ENCODE assay signal across 1 cellular context in genomic region chr17:8153957-8154607, GRCh38.
A peak's percentile ranks its signal among the peaks of the same experiment; 100 is the strongest.
TF ChIP-seq lines count a peak whose summit lies in the region.

No MANE protein-coding gene starts in this region.

TF ChIP-seq in K562, 482 proteins besides CTCF, POLR2A, EP300 and RAD21 (continued from another document and continues in another):
- TF ChIP-seq SMAD4 (CRISPR knock-in tag; conservative IDR thresholded peaks at IDR 0.05) = peak; percentile 42; the same call in 1 of the 2 replicates
- TF ChIP-seq ZNF354B (CRISPR knock-in tag; IDR thresholded peaks at IDR 0.05) = no peak
- peak; percentile 32; the same call in 1 of the 2 replicates for TF ChIP-seq MAX (CRISPR knock-in tag; IDR thresholded peaks at IDR 0.05)
- TF ChIP-seq MEIS2 (IDR thresholded peaks at IDR 0.05; ENCODE audit: partially characterized antibody) = peak; percentile 17
- TF ChIP-seq RBM39 (optimal IDR thresholded peaks at IDR 0.05; ENCODE audit: low read depth, low read length) = no peak
- peak; percentile 10; the same call in 1 of the 2 replicates for TF ChIP-seq TAL1 (IDR thresholded peaks at IDR 0.05)
- TF ChIP-seq SMARCA5 (IDR thresholded peaks at IDR 0.05) = 0 out of 2 replicates have a peak, but pooled peaks have one; percentile 12
- no peak for TF ChIP-seq ZKSCAN1 (IDR thresholded peaks at IDR 0.05; ENCODE audit: low read depth, low read length)
- no peak for TF ChIP-seq KDM5B (IDR thresholded peaks at IDR 0.05; ENCODE audit: insufficient replicate concordance, low read depth, low read length)
- no peak for TF ChIP-seq TCF3 (CRISPR knock-in tag; IDR thresholded peaks at IDR 0.05)
- TF ChIP-seq PML (IDR thresholded peaks at IDR 0.05; ENCODE audit: low read length) = no peak
- TF ChIP-seq RBM14 (IDR thresholded peaks at IDR 0.05; ENCODE audit: borderline replicate concordance, insufficient read depth, low read depth, low read length) = no peak
- TF ChIP-seq FOSL1 (tag; conservative IDR thresholded peaks at IDR 0.05) = no peak
- peak; percentile 92 for TF ChIP-seq SP1 (CRISPR knock-in tag; IDR thresholded peaks at IDR 0.05)
- TF ChIP-seq ELF1 (tag; IDR thresholded peaks at IDR 0.05) = peak; percentile 54
- no peak for TF ChIP-seq THRA (IDR thresholded peaks at IDR 0.05)
- peak; percentile 62 for TF ChIP-seq POLR2G (IDR thresholded peaks at IDR 0.05; ENCODE audit: low read depth, low read length)
- TF ChIP-seq CEBPG (CRISPR knock-in tag; IDR thresholded peaks at IDR 0.05) = no peak
- TF ChIP-seq CEBPG (tag; conservative IDR thresholded peaks at IDR 0.05 in 1 of 2, IDR thresholded peaks at IDR 0.05 in 1 of 2) = no peak
- TF ChIP-seq ZNF280A (IDR thresholded peaks at IDR 0.05; ENCODE audit: low read depth, partially characterized antibody) = no peak
- no peak for TF ChIP-seq ZNF696 (CRISPR knock-in tag; conservative IDR thresholded peaks at IDR 0.05)
- no peak for TF ChIP-seq ZNF511 (CRISPR knock-in tag; IDR thresholded peaks at IDR 0.05)
- TF ChIP-seq U2AF2 (optimal IDR thresholded peaks at IDR 0.05; ENCODE audit: low read depth, low read length) = no peak
- TF ChIP-seq USF1 (CRISPR knock-in tag; IDR thresholded peaks at IDR 0.05) = no peak
- no peak for TF ChIP-seq BRF1 (IDR thresholded peaks at IDR 0.05; ENCODE audit: borderline replicate concordance, extremely low read depth, insufficient read length)
- TF ChIP-seq GMEB1 (CRISPR knock-in tag; IDR thresholded peaks at IDR 0.05) = no peak
- no peak for TF ChIP-seq ZNF280B (CRISPR knock-in tag; IDR thresholded peaks at IDR 0.05)
- TF ChIP-seq CBX8 (IDR thresholded peaks at IDR 0.05; ENCODE audit: borderline replicate concordance, extremely low read depth, low read depth, low read length, poor library complexity, severe bottlenecking) = no peak
- TF ChIP-seq RNF219 (CRISPR knock-in tag; IDR thresholded peaks at IDR 0.05) = no peak
- TF ChIP-seq CREM (IDR thresholded peaks at IDR 0.05; ENCODE audit: low read depth) = peak; percentile 96
- TF ChIP-seq FOXO4 (CRISPR knock-in tag; IDR thresholded peaks at IDR 0.05) = no peak
- TF ChIP-seq ZNF644 (tag; IDR thresholded peaks at IDR 0.05; ENCODE audit: low read depth) = no peak
- no peak for TF ChIP-seq TFAM (CRISPR knock-in tag; conservative IDR thresholded peaks at IDR 0.05)
- TF ChIP-seq MYBL2 (IDR thresholded peaks at IDR 0.05; ENCODE audit: low read depth) = no peak
- TF ChIP-seq MYBL2 (CRISPR knock-in tag; IDR thresholded peaks at IDR 0.05; ENCODE audit: borderline replicate concordance) = no peak
- no peak for TF ChIP-seq ZNF24 (IDR thresholded peaks at IDR 0.05)
- TF ChIP-seq CCNT2 (IDR thresholded peaks at IDR 0.05; ENCODE audit: borderline replicate concordance, extremely low read depth, insufficient read length, low read depth, low read length) = peak; percentile 85
- TF ChIP-seq HIVEP1 (CRISPR knock-in tag; IDR thresholded peaks at IDR 0.05) = no peak
- TF ChIP-seq L3MBTL2 (IDR thresholded peaks at IDR 0.05) = peak; percentile 41; the same call in 1 of the 2 replicates
- no peak for TF ChIP-seq NR0B1 (IDR thresholded peaks at IDR 0.05; ENCODE audit: partially characterized antibody)
- TF ChIP-seq ETS1 (conservative IDR thresholded peaks at IDR 0.05; ENCODE audit: control insufficient read depth, low read depth, low read length) = no peak; the same call in 1 of the 2 replicates
- no peak for TF ChIP-seq MTA2 (IDR thresholded peaks at IDR 0.05; ENCODE audit: low read depth)
- no peak for TF ChIP-seq LCOR (CRISPR knock-in tag; IDR thresholded peaks at IDR 0.05)
- TF ChIP-seq MIER1 (IDR thresholded peaks at IDR 0.05; ENCODE audit: low read depth) = no peak
- no peak for TF ChIP-seq ZNF551 (CRISPR knock-in tag; IDR thresholded peaks at IDR 0.05)
- TF ChIP-seq ZNF785 (CRISPR knock-in tag; IDR thresholded peaks at IDR 0.05) = no peak
- no peak for TF ChIP-seq PTRF (tag; IDR thresholded peaks at IDR 0.05)
- TF ChIP-seq NELFE (IDR thresholded peaks at IDR 0.05; ENCODE audit: insufficient read depth, insufficient read length) = no peak
- peak; percentile 58; the same call in 1 of the 2 replicates for TF ChIP-seq ETV5 (CRISPR knock-in tag; IDR thresholded peaks at IDR 0.05; ENCODE audit: low read depth)
- peak; percentile 49 for TF ChIP-seq GABPA (tag; conservative IDR thresholded peaks at IDR 0.05; ENCODE audit: low read depth)
- no peak for TF ChIP-seq ZNF766 (CRISPR knock-in tag; conservative IDR thresholded peaks at IDR 0.05)
- no peak for TF ChIP-seq SNRNP70 (optimal IDR thresholded peaks at IDR 0.05; ENCODE audit: low read depth, low read length)
- no peak for TF ChIP-seq ZC3H4 (CRISPR knock-in tag; IDR thresholded peaks at IDR 0.05; ENCODE audit: borderline replicate concordance)
- TF ChIP-seq TFAP4 (CRISPR knock-in tag; IDR thresholded peaks at IDR 0.05; ENCODE audit: borderline replicate concordance) = peak; percentile 79
- peak; percentile 66 for TF ChIP-seq ZFP36 (IDR thresholded peaks at IDR 0.05; ENCODE audit: low read depth, low read length, partially characterized antibody)
